In the genomic region with DNA sequence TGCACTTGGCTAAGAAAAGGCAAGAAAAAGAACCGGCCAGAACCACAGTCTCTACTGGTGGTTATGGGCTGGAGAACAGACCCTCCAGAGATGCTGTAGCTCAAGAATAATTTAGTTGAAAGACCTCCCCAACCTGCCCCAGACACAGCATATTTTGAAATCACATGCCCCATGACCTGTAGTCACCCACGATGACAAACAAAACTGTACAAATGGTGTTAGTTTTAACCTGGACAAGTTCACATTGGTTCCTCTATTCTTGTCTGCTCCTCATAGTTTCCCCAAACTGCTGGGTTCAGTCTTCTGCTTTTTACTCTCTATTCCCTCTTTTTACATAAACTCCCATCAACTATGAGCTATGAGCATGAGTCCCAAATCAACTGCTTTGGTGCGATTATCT, we compare ENCODE assay signal across 1 cellular context.
TF ChIP-seq lines count a peak whose summit lies in the region.

No MANE protein-coding gene starts in this region.

TF ChIP-seq in HepG2, 621 proteins besides CTCF, POLR2A, EP300 and RAD21 (continued from another document):
- TF ChIP-seq, protein P1, sequence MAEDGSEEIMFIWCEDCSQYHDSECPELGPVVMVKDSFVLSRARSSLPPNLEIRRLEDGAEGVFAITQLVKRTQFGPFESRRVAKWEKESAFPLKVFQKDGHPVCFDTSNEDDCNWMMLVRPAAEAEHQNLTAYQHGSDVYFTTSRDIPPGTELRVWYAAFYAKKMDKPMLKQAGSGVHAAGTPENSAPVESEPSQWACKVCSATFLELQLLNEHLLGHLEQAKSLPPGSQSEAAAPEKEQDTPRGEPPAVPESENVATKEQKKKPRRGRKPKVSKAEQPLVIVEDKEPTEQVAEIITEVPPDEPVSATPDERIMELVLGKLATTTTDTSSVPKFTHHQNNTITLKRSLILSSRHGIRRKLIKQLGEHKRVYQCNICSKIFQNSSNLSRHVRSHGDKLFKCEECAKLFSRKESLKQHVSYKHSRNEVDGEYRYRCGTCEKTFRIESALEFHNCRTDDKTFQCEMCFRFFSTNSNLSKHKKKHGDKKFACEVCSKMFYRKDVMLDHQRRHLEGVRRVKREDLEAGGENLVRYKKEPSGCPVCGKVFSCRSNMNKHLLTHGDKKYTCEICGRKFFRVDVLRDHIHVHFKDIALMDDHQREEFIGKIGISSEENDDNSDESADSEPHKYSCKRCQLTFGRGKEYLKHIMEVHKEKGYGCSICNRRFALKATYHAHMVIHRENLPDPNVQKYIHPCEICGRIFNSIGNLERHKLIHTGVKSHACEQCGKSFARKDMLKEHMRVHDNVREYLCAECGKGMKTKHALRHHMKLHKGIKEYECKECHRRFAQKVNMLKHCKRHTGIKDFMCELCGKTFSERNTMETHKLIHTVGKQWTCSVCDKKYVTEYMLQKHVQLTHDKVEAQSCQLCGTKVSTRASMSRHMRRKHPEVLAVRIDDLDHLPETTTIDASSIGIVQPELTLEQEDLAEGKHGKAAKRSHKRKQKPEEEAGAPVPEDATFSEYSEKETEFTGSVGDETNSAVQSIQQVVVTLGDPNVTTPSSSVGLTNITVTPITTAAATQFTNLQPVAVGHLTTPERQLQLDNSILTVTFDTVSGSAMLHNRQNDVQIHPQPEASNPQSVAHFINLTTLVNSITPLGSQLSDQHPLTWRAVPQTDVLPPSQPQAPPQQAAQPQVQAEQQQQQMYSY (CRISPR knock-in tag; IDR thresholded peaks at IDR 0.05) = no peak
- TF ChIP-seq HOXA9 (CRISPR knock-in tag; IDR thresholded peaks at IDR 0.05; ENCODE audit: borderline replicate concordance) = no peak
- TF ChIP-seq, protein P2, sequence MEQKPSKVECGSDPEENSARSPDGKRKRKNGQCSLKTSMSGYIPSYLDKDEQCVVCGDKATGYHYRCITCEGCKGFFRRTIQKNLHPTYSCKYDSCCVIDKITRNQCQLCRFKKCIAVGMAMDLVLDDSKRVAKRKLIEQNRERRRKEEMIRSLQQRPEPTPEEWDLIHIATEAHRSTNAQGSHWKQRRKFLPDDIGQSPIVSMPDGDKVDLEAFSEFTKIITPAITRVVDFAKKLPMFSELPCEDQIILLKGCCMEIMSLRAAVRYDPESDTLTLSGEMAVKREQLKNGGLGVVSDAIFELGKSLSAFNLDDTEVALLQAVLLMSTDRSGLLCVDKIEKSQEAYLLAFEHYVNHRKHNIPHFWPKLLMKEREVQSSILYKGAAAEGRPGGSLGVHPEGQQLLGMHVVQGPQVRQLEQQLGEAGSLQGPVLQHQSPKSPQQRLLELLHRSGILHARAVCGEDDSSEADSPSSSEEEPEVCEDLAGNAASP (CRISPR knock-in tag; IDR thresholded peaks at IDR 0.05; ENCODE audit: borderline replicate concordance) = no peak
- no peak for TF ChIP-seq NR0B2 (CRISPR knock-in tag; IDR thresholded peaks at IDR 0.05)
- TF ChIP-seq SAFB2 (CRISPR knock-in tag; IDR thresholded peaks at IDR 0.05; ENCODE audit: borderline replicate concordance, low read depth) = no peak
- TF ChIP-seq, protein P3, sequence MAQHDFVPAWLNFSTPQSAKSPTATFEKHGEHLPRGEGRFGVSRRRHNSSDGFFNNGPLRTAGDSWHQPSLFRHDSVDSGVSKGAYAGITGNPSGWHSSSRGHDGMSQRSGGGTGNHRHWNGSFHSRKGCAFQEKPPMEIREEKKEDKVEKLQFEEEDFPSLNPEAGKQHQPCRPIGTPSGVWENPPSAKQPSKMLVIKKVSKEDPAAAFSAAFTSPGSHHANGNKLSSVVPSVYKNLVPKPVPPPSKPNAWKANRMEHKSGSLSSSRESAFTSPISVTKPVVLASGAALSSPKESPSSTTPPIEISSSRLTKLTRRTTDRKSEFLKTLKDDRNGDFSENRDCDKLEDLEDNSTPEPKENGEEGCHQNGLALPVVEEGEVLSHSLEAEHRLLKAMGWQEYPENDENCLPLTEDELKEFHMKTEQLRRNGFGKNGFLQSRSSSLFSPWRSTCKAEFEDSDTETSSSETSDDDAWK (CRISPR knock-in tag; IDR thresholded peaks at IDR 0.05) = no peak
- TF ChIP-seq TCF7L2 (IDR thresholded peaks at IDR 0.05; ENCODE audit: low read depth, low read length) = no peak
- no peak for TF ChIP-seq POLR2AphosphoS5 (IDR thresholded peaks at IDR 0.05; ENCODE audit: low read depth, low read length)
